Comparison of ENCODE assay signal across 1 cellular context in genomic region chr2:150487537-150488429, GRCh38.
TF ChIP-seq lines count a peak whose summit lies in the region.

A gene with protein sequence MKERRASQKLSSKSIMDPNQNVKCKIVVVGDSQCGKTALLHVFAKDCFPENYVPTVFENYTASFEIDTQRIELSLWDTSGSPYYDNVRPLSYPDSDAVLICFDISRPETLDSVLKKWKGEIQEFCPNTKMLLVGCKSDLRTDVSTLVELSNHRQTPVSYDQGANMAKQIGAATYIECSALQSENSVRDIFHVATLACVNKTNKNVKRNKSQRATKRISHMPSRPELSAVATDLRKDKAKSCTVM (minus strand): TSS chr2:150487667. CDS start chr2:150487417, 250 bp downstream.

TF ChIP-seq in GM12878, 131 proteins besides CTCF, POLR2A, EP300 and RAD21 (continued from another document):
- no peak for TF ChIP-seq ZNF687 (IDR thresholded peaks at IDR 0.05)
- TF ChIP-seq RUNX3 (IDR thresholded peaks at IDR 0.05; ENCODE audit: low read length), result no peak
- TF ChIP-seq EZH2 (IDR thresholded peaks at IDR 0.05; ENCODE audit: borderline replicate concordance, control insufficient read depth, low read depth, low read length), result 0 out of 2 replicates have a peak, but pooled peaks have one; percentile 66
